In genomic region chrX:39900788-39901170, GRCh38 we compare ENCODE assay signal across 12 cellular contexts.
DNase-seq lines count a peak whose midpoint lies in the region; ATAC-seq and TF ChIP-seq lines count a peak whose summit lies in the region.
"Had no signal": no experiment of that assay in that cellular context is flagged by ENCODE, and none has a peak within 500 bp of the region (broad histone marks: within the 10 kb centered on the region; RNA-seq: fewer than 3 reads in every experiment).

No MANE protein-coding gene starts in this region.

- 35 to 48% methylated on average over 9 to 11 of the region's 11 CpGs for WGBS in lower leg skin, 2 donors

- POLR2A ChIA-PET in A673 (lab: Charles Lee; ENCODE audit: low non-redundant PET): interaction anchor here (0.6 kb wide), 1 partner anchor 213 kb away, joined by 5 read pairs; no protein-coding TSS in a partner anchor
- POLR2A ChIA-PET in PC-3 (lab: Charles Lee; ENCODE audit: unreplicated experiment): no interaction called here

- no peaks in the 10 kb centered on the region for H3K36me3 ChIP-seq in A673 (ENCODE audit: insufficient read depth, low read length, poor library complexity, severe bottlenecking)
- no peaks in the 10 kb centered on the region for H3K36me3 ChIP-seq in H7 (replicated peaks; ENCODE audit: control insufficient read depth, insufficient read depth, low read length)
- H3K36me3 ChIP-seq in NT2/D1 (ENCODE audit: insufficient read depth, insufficient read length, low read length): no peaks in the 10 kb centered on the region
- H3K36me3 ChIP-seq in PC-3 (ENCODE audit: low read depth, low read length): no peaks in the 10 kb centered on the region
- H3K36me3 ChIP-seq: stomach had no signal

- no TSS peak for BruUV-seq in A673 (replicated peaks; lab: Mats Ljungman, UMichigan)
- BruUV-seq in PC-3 (replicated peaks; lab: Mats Ljungman, UMichigan): no TSS peak

- no peaks in the 10 kb centered on the region for H4K20me1 ChIP-seq in PC-3 (ENCODE audit: low read length)

- no peaks in the 10 kb centered on the region for H3F3A ChIP-seq in PC-3 (ENCODE audit: low read length, unreplicated experiment)

- H3K27ac ChIP-seq in A673 (ENCODE audit: low read depth, low read length, poor library complexity, severe bottlenecking) (no peak overlapping the region), PC-3 (ENCODE audit: low read length) (no peak overlapping the region)
- H3K27ac ChIP-seq: stomach had no signal

- H3K9me3 ChIP-seq in A673 (ENCODE audit: low read depth, low read length, poor library complexity, severe bottlenecking) (no peaks in the 10 kb centered on the region), NT2/D1 (ENCODE audit: insufficient read depth, low read length) (no peaks in the 10 kb centered on the region), PC-3 (ENCODE audit: low read length) (no peaks in the 10 kb centered on the region)
- H3K9me3 ChIP-seq: stomach had no signal

- H3K9ac ChIP-seq in NT2/D1 (ENCODE audit: insufficient read length, low read depth) (peak overlapping the region; percentile 51), PC-3 (ENCODE audit: low read length) (no peak overlapping the region)

- H3K79me2 ChIP-seq in PC-3 (ENCODE audit: low read length): no peaks in the 10 kb centered on the region

- TF ChIP-seq CTCF in A673 (conservative IDR thresholded peaks at IDR 0.05; ENCODE audit: low read depth, low read length): no peak
- no peak for TF ChIP-seq CTCF in PC-3 (conservative IDR thresholded peaks at IDR 0.05; ENCODE audit: low read depth, low read length)
- TF ChIP-seq CTCF in lower leg skin (IDR thresholded peaks at IDR 0.05): no peak

- H3K4me3 ChIP-seq in A673 (ENCODE audit: low read depth, low read length, poor library complexity, severe bottlenecking): peak overlapping the region; percentile 29
- H3K4me3 ChIP-seq in H7 (ENCODE audit: insufficient read depth, low read depth, low read length): no peak overlapping the region
- peak overlapping the region; percentile 15 for H3K4me3 ChIP-seq in NT2/D1 (ENCODE audit: insufficient read length, low read depth)
- H3K4me3 ChIP-seq in PC-3 (ENCODE audit: low read length): no peak overlapping the region
- no peak overlapping the region for H3K4me3 ChIP-seq in lower leg skin (ENCODE audit: low read depth, poor library complexity, severe bottlenecking)
- H3K4me3 ChIP-seq: stomach had no signal

- H2AFZ ChIP-seq in PC-3 (ENCODE audit: low read length): no peak overlapping the region

- ATAC-seq in PC-3: no peak
- no peak for ATAC-seq in HG03520 (IDR thresholded peaks at IDR 0.05; ENCODE audit: unreplicated experiment)

- DNase-seq in A673 (ENCODE audit: low spot score) (peak; percentile 53), H7 (peak; percentile 74), NT2/D1 (ENCODE audit: low read depth, low spot score) (no peak), iPS-NIHi11 (ENCODE audit: low spot score) (peak; percentile 23), PC-3 (no peak), lower leg skin (ENCODE audit: low spot score in 2 of 2) (no peak), C1 segment of cervical spinal cord (lab: John Stamatoyannopoulos, UW) (no peak)
- DNase-seq: activated T-cell treated with anti-CD3 and anti-CD28 coated beads, Interleukin-2, amount 50 U/mL, for 4 hours; Kasumi-1; OCI-M1; stomach had no signal

- H3K4me1 ChIP-seq in A673 (ENCODE audit: insufficient read depth, low read length, poor library complexity, severe bottlenecking) (peaks cover 28% of the 10 kb centered on the region), NT2/D1 (ENCODE audit: insufficient read depth, insufficient read length) (peaks cover 19% of the 10 kb centered on the region), PC-3 (ENCODE audit: insufficient read depth, low read length) (peaks cover 61% of the 10 kb centered on the region)

- TF ChIP-seq POLR2A in lower leg skin (IDR thresholded peaks at IDR 0.05): no peak

- CTCF ChIA-PET in A673 (lab: Charles Lee): no interaction called here
- CTCF ChIA-PET in PC-3 (lab: Charles Lee): no interaction called here

- no peaks in the 10 kb centered on the region for H3K27me3 ChIP-seq in A673 (replicated peaks; ENCODE audit: insufficient read depth, low read depth, low read length, poor library complexity)
- peaks cover 4% of the 10 kb centered on the region; the same call in 1 of the 2 replicates for H3K27me3 ChIP-seq in H7 (ENCODE audit: control insufficient read depth, insufficient read depth, low read length)
- H3K27me3 ChIP-seq in NT2/D1 (ENCODE audit: insufficient read depth, insufficient read length): peaks cover 39% of the 10 kb centered on the region
- no peaks in the 10 kb centered on the region for H3K27me3 ChIP-seq in PC-3 (ENCODE audit: low read length)

- H3K4me2 ChIP-seq in PC-3 (ENCODE audit: low read length): no peak overlapping the region

- no peaks in the 10 kb centered on the region for H3K9me2 ChIP-seq in PC-3 (replicated peaks; ENCODE audit: low read length)

- intact Hi-C loops in A673 (cut with micrococcal nuclease; ENCODE audit: unreplicated experiment): loop anchor here (10.0 kb wide), 1 partner anchor 274 kb away; no protein-coding TSS in a partner anchor
- intact Hi-C loops in PC-3 (cut with micrococcal nuclease): no loop called here
- intact Hi-C loops in lower leg skin (cut with DNase I; ENCODE audit: low total_unique reads): no loop called here

Comparison
In these comparisons a context has a peak if more than half of its experiments do, and no peak if none do; other contexts are left out.
1. DNase-seq: peak in A673 (single experiment), H7 (single experiment) and iPS-NIHi11 (single experiment); none in NT2/D1 (single experiment), PC-3 (single experiment), lower leg skin (0 of 2) and C1 segment of cervical spinal cord (0 of 14).
2. H3K4me3 ChIP-seq: peak in A673 (single experiment) and NT2/D1 (single experiment); none in H7 (single experiment), PC-3 (single experiment) and lower leg skin (single experiment).